ENCODE assay signal across 13 cellular contexts in genomic region chr9:130058154-130058553, GRCh38. TPM values are rescaled to one million over a fixed set of nuclear protein-coding genes. Genes with fewer than 3 reads are reported as not detected.
DNase-seq lines count a peak whose midpoint lies in the region; ATAC-seq and TF ChIP-seq lines count a peak whose summit lies in the region.
"Had no signal": no experiment of that assay in that cellular context is flagged by ENCODE, and none has a peak within 500 bp of the region (broad histone marks: within the 10 kb centered on the region; RNA-seq: fewer than 3 reads in every experiment).

No MANE protein-coding gene starts in this region.

- no peak overlapping the region for H3K4me3 Mint-ChIP-seq in glutamatergic neuron (ENCODE audit: unreplicated experiment)
- no peak overlapping the region for H3K4me3 Mint-ChIP-seq in activated T-helper 17 cell treated with anti-CD3 and anti-CD28 coated beads, Interleukin-2, amount 50 U/mL, for 72 hours
- H3K4me3 Mint-ChIP-seq: natural killer cell treated with Interleukin-12 subunit alpha and Interleukin-12 subunit beta and Interleukin-15 and Interleukin-18, amount 100 ng/mL, for 72 hours had no signal

- DNase-seq in AG08396 (ENCODE audit: low spot score) (peak; percentile 29), GM12864 (ENCODE audit: low read depth) (no peak), RPMI7951 (ENCODE audit: low read depth) (peak; percentile 17), glutamatergic neuron (no peak), globus pallidus (ENCODE audit: low spot score) (no peak), Ammon's horn (ENCODE audit: low spot score) (no peak), NCI-H748 treated with DMSO at 0.1 percent for 48 hours (lab: John Stamatoyannopoulos, UW) (no peak)
- DNase-seq: activated CD4-positive, CD25-positive, alpha-beta regulatory T cell; stimulated activated CD4-positive, alpha-beta T cell treated with anti-CD3 and anti-CD28 coated beads, Interleukin-4, amount 100 ng/mL, for 1 hour; thyroid gland had no signal

- H3K4me3 ChIP-seq in GM12864 (ENCODE audit: low read depth, low read length), result no peak overlapping the region
- H3K4me3 ChIP-seq: thyroid gland had no signal

- no peaks in the 10 kb centered on the region for H3K4me1 Mint-ChIP-seq in glutamatergic neuron (ENCODE audit: low read depth, unreplicated experiment)
- peaks cover 11% of the 10 kb centered on the region for H3K4me1 Mint-ChIP-seq in activated T-helper 17 cell treated with anti-CD3 and anti-CD28 coated beads, Interleukin-2, amount 50 U/mL, for 72 hours

- H3K27me3 Mint-ChIP-seq in glutamatergic neuron (ENCODE audit: unreplicated experiment), result no peaks in the 10 kb centered on the region
- no peaks in the 10 kb centered on the region for H3K27me3 Mint-ChIP-seq in activated T-helper 17 cell treated with anti-CD3 and anti-CD28 coated beads, Interleukin-2, amount 50 U/mL, for 72 hours
- H3K27me3 Mint-ChIP-seq: natural killer cell treated with Interleukin-12 subunit alpha and Interleukin-12 subunit beta and Interleukin-15 and Interleukin-18, amount 100 ng/mL, for 72 hours had no signal

- TF ChIP-seq CTCF in GM12864 (IDR thresholded peaks at IDR 0.05; ENCODE audit: low read depth, low read length, missing control alignments) (peak; percentile 19), glutamatergic neuron (IDR thresholded peaks at IDR 0.05; ENCODE audit: partially characterized antibody, unreplicated experiment) (peak; percentile 52)

- no peak overlapping the region for H3K27ac Mint-ChIP-seq in glutamatergic neuron (ENCODE audit: unreplicated experiment)
- no peak overlapping the region for H3K27ac Mint-ChIP-seq in activated T-helper 17 cell treated with anti-CD3 and anti-CD28 coated beads, Interleukin-2, amount 50 U/mL, for 72 hours

- H3K36me3 Mint-ChIP-seq in glutamatergic neuron (ENCODE audit: unreplicated experiment), result no peaks in the 10 kb centered on the region
- peaks cover 27% of the 10 kb centered on the region for H3K36me3 Mint-ChIP-seq in activated T-helper 17 cell treated with anti-CD3 and anti-CD28 coated beads, Interleukin-2, amount 50 U/mL, for 72 hours (ENCODE audit: low read depth)

- no peak for ATAC-seq in activated T-helper 17 cell treated with anti-CD3 and anti-CD28 coated beads, Interleukin-2, amount 50 U/mL, for 72 hours (replicated peaks)
- ATAC-seq: natural killer cell treated with Interleukin-12 subunit alpha and Interleukin-12 subunit beta and Interleukin-15 and Interleukin-18, amount 100 ng/mL, for 72 hours had no signal

- peaks cover 8% of the 10 kb centered on the region for H3K9me3 Mint-ChIP-seq in glutamatergic neuron (ENCODE audit: unreplicated experiment)
- H3K9me3 Mint-ChIP-seq in activated T-helper 17 cell treated with anti-CD3 and anti-CD28 coated beads, Interleukin-2, amount 50 U/mL, for 72 hours, result no peaks in the 10 kb centered on the region
- H3K9me3 Mint-ChIP-seq: brain; natural killer cell treated with Interleukin-12 subunit alpha and Interleukin-12 subunit beta and Interleukin-15 and Interleukin-18, amount 100 ng/mL, for 72 hours had no signal

RNA-seq across cellular contexts. Expression of gene GPR107, which starts 4.4 kb away (rescaled TPM):
- total RNA-seq in RPMI7951 (2014; rRNA removed; shearing (Covaris generic)), result 11.3 and 16.0 TPM in 2 replicates
- 48.2 TPM for total RNA-seq in glutamatergic neuron (ENCODE audit: unreplicated experiment)
- total RNA-seq in activated T-helper 17 cell treated with anti-CD3 and anti-CD28 coated beads, Interleukin-2, amount 50 U/mL, for 72 hours, result 10 to 100 TPM; 28.1 to 32.6 TPM

RNA-seq across cellular contexts. Expression of gene FNBP1, which starts 15.2 kb away (rescaled TPM):
- total RNA-seq in RPMI7951 (2014; rRNA removed; shearing (Covaris generic)), result 12.7 and 20.1 TPM in 2 replicates
- 80.4 TPM for total RNA-seq in glutamatergic neuron (ENCODE audit: unreplicated experiment)
- 100 to 1,000 TPM; 173 to 492 TPM for total RNA-seq in activated T-helper 17 cell treated with anti-CD3 and anti-CD28 coated beads, Interleukin-2, amount 50 U/mL, for 72 hours

Comparison
In these comparisons a context has a peak if more than half of its experiments do, and no peak if none do; other contexts are left out.
1. DNase-seq: peak in AG08396 (single experiment) and RPMI7951 (single experiment); none in GM12864 (single experiment), glutamatergic neuron (single experiment), globus pallidus (single experiment), Ammon's horn (single experiment) and NCI-H748 treated with DMSO at 0.1 percent for 48 hours (single experiment).